ENCODE assay signal across 17 cellular contexts in genomic region chr4:82042042-82042441, GRCh38.
DNase-seq lines count a peak whose midpoint lies in the region; ATAC-seq and TF ChIP-seq lines count a peak whose summit lies in the region.
"Had no signal": no experiment of that assay in that cellular context is flagged by ENCODE, and none has a peak within 500 bp of the region (broad histone marks: within the 10 kb centered on the region; RNA-seq: fewer than 3 reads in every experiment).

No MANE protein-coding gene starts in this region.

- H3K4me1 Mint-ChIP-seq in activated T-cell treated with anti-CD3 and anti-CD28 coated beads, Interleukin-2, amount 50 U/mL, for 4 hours (ENCODE audit: low read depth) = peaks cover 14% of the 10 kb centered on the region
- H3K4me1 Mint-ChIP-seq in stimulated activated naive B cell treated with anti-CD40 and anti-IgM and Interleukin-4, amounts not matched to agents 10 μg/mL and 1 μg/mL and 100 μg/mL, for 72 hours = peaks cover 0 to 2% of the 10 kb centered on the region in 2 donors

- 71 to 81% methylated on average over 3 of the region's 3 CpGs for WGBS in heart right ventricle, 2 donors

- no peaks in the 10 kb centered on the region for H3K9me3 Mint-ChIP-seq in activated T-cell treated with anti-CD3 and anti-CD28 coated beads, Interleukin-2, amount 50 U/mL, for 4 hours
- no peaks in the 10 kb centered on the region for H3K9me3 Mint-ChIP-seq in stimulated activated naive B cell treated with anti-CD40 and anti-IgM and Interleukin-4, amounts not matched to agents 10 μg/mL and 1 μg/mL and 100 μg/mL, for 72 hours

- intact Hi-C loops in heart right ventricle (cut with DNase I) = no loop called here

- DNase-seq in activated T-cell treated with anti-CD3 and anti-CD28 coated beads, Interleukin-2, amount 50 U/mL, for 4 hours = no peak
- no peak for DNase-seq in activated T-cell treated with anti-CD3 and anti-CD28 coated beads, Interleukin-2, amount 50 U/mL, for 1 hour
- DNase-seq in G401 (ENCODE audit: low spot score) (peak; percentile 10), epithelial cell of esophagus (ENCODE audit: low read depth) (peak; percentile 35), amniotic stem cell (lab: John Stamatoyannopoulos, UW) (no peak), heart right ventricle (no peak)
- no peak for DNase-seq in stimulated activated naive B cell treated with anti-CD40 and anti-IgM and Interleukin-4, amounts not matched to agents 10 μg/mL and 1 μg/mL and 100 μg/mL, for 72 hours
- DNase-seq: C1 segment of cervical spinal cord, DMS153, H7, NCI-H1105 treated with DMSO at 0.1 percent for 48 hours, NCI-H187, NCI-H345, NCI-H526 treated with DMSO at 0.1 percent for 48 hours, Right ventricle myocardium superior had no signal

- no peaks in the 10 kb centered on the region for H3K36me3 Mint-ChIP-seq in activated T-cell treated with anti-CD3 and anti-CD28 coated beads, Interleukin-2, amount 50 U/mL, for 4 hours (ENCODE audit: insufficient read depth)
- no peaks in the 10 kb centered on the region for H3K36me3 Mint-ChIP-seq in stimulated activated naive B cell treated with anti-CD40 and anti-IgM and Interleukin-4, amounts not matched to agents 10 μg/mL and 1 μg/mL and 100 μg/mL, for 72 hours

- peaks cover 2 to 16% (median 11%) of the 10 kb centered on the region in 9 donors for H3K4me1 ChIP-seq in heart right ventricle

- H3K36me3 ChIP-seq in heart right ventricle = no peaks in the 10 kb centered on the region

- TF ChIP-seq CTCF in epithelial cell of esophagus (IDR thresholded peaks at IDR 0.05; ENCODE audit: insufficient read depth, low read depth, low read length, missing control alignments) = no peak
- TF ChIP-seq CTCF in heart right ventricle (IDR thresholded peaks at IDR 0.05) = no peak

- no peaks in the 10 kb centered on the region for H3K9me3 ChIP-seq in heart right ventricle
- H3K9me3 ChIP-seq: A549 had no signal

- in situ Hi-C loops in G401 (cut with HindIII; ENCODE audit: low sequenced_read_pairs) = no loop called here

- H3K27me3 ChIP-seq in heart right ventricle = peaks cover 0 to 51% (median 47%) of the 10 kb centered on the region in 7 donors

- no peak overlapping the region for H3K4me3 ChIP-seq in epithelial cell of esophagus (ENCODE audit: low read length)
- no peak overlapping the region for H3K4me3 ChIP-seq in heart right ventricle
- H3K4me3 ChIP-seq: A549 had no signal

- ATAC-seq in activated T-cell treated with anti-CD3 and anti-CD28 coated beads, Interleukin-2, amount 50 U/mL, for 4 hours = peak; percentile 63 to 76
- peak; percentile 62 to 71 for ATAC-seq in stimulated activated naive B cell treated with anti-CD40 and anti-IgM and Interleukin-4, amounts not matched to agents 10 μg/mL and 1 μg/mL and 100 μg/mL, for 72 hours (replicated peaks)
- no peak for ATAC-seq in heart right ventricle
- no peak for ATAC-seq in HG02973 (IDR thresholded peaks at IDR 0.05; ENCODE audit: unreplicated experiment)
- ATAC-seq: A549 had no signal

- no peak overlapping the region for H3K4me3 Mint-ChIP-seq in activated T-cell treated with anti-CD3 and anti-CD28 coated beads, Interleukin-2, amount 50 U/mL, for 4 hours
- no peak overlapping the region for H3K4me3 Mint-ChIP-seq in stimulated activated naive B cell treated with anti-CD40 and anti-IgM and Interleukin-4, amounts not matched to agents 10 μg/mL and 1 μg/mL and 100 μg/mL, for 72 hours

- no peak overlapping the region for H3K27ac ChIP-seq in heart right ventricle
- H3K27ac ChIP-seq: A549 had no signal

- peaks cover 56% of the 10 kb centered on the region for H3K27me3 Mint-ChIP-seq in activated T-cell treated with anti-CD3 and anti-CD28 coated beads, Interleukin-2, amount 50 U/mL, for 4 hours (ENCODE audit: low read depth)
- H3K27me3 Mint-ChIP-seq in stimulated activated naive B cell treated with anti-CD40 and anti-IgM and Interleukin-4, amounts not matched to agents 10 μg/mL and 1 μg/mL and 100 μg/mL, for 72 hours = peaks cover 53 to 70% of the 10 kb centered on the region in 2 donors

- no peak overlapping the region for H3K27ac Mint-ChIP-seq in stimulated activated naive B cell treated with anti-CD40 and anti-IgM and Interleukin-4, amounts not matched to agents 10 μg/mL and 1 μg/mL and 100 μg/mL, for 72 hours

Comparison
In these comparisons a context has a peak if more than half of its experiments do, and no peak if none do; other contexts are left out.
1. ATAC-seq: peak in activated T-cell treated with anti-CD3 and anti-CD28 coated beads, Interleukin-2, amount 50 U/mL, for 4 hours (2 of 2) and stimulated activated naive B cell treated with anti-CD40 and anti-IgM and Interleukin-4, amounts not matched to agents 10 μg/mL and 1 μg/mL and 100 μg/mL, for 72 hours (2 of 2); none in heart right ventricle (0 of 8) and HG02973 (single experiment).
2. DNase-seq: peak in G401 (single experiment) and epithelial cell of esophagus (single experiment); none in activated T-cell treated with anti-CD3 and anti-CD28 coated beads, Interleukin-2, amount 50 U/mL, for 4 hours (single experiment), activated T-cell treated with anti-CD3 and anti-CD28 coated beads, Interleukin-2, amount 50 U/mL, for 1 hour (single experiment), stimulated activated naive B cell treated with anti-CD40 and anti-IgM and Interleukin-4, amounts not matched to agents 10 μg/mL and 1 μg/mL and 100 μg/mL, for 72 hours (single experiment), amniotic stem cell (single experiment) and heart right ventricle (0 of 2).